1 cellular context compared by ENCODE assay signal in genomic region chr1:25867210-25867991, GRCh38.
TF ChIP-seq lines count a peak whose summit lies in the region.

No MANE protein-coding gene starts in this region.

TF ChIP-seq in HepG2, 621 proteins besides CTCF, POLR2A, EP300 and RAD21 (continued from another document):
- 0 out of 2 replicates have a peak, but pooled peaks have one; percentile 54 for TF ChIP-seq ZMYM3 (CRISPR knock-in tag; IDR thresholded peaks at IDR 0.05)
- TF ChIP-seq ZNF687 (CRISPR knock-in tag; IDR thresholded peaks at IDR 0.05) = peak; percentile 41
- TF ChIP-seq POLR2AphosphoS5 (IDR thresholded peaks at IDR 0.05; ENCODE audit: low read depth, low read length) = 0 out of 2 replicates have a peak, but pooled peaks have one; percentile 38
- TF ChIP-seq ZBTB49 (CRISPR knock-in tag; IDR thresholded peaks at IDR 0.05; ENCODE audit: borderline replicate concordance) = no peak
- 0 out of 2 replicates have a peak, but pooled peaks have one; percentile 8 for TF ChIP-seq ZMYM4 (CRISPR knock-in tag; IDR thresholded peaks at IDR 0.05)
- 0 out of 2 replicates have a peak, but pooled peaks have one; percentile 6 for TF ChIP-seq PPARG (CRISPR knock-in tag; conservative IDR thresholded peaks at IDR 0.05)
- no peak for TF ChIP-seq FIP1L1 (IDR thresholded peaks at IDR 0.05; ENCODE audit: borderline replicate concordance, insufficient read depth, low read depth, low read length)
- no peak for TF ChIP-seq ZNF891 (CRISPR knock-in tag; IDR thresholded peaks at IDR 0.05)
- TF ChIP-seq NONO (IDR thresholded peaks at IDR 0.05) = no peak
- no peak for TF ChIP-seq NONO (CRISPR knock-in tag; conservative IDR thresholded peaks at IDR 0.05)
- no peak for TF ChIP-seq LCORL (IDR thresholded peaks at IDR 0.05)
- no peak for TF ChIP-seq LCORL (CRISPR knock-in tag; IDR thresholded peaks at IDR 0.05)
- TF ChIP-seq TEAD3 (CRISPR knock-in tag; optimal IDR thresholded peaks at IDR 0.05; ENCODE audit: borderline replicate concordance) = peak; percentile 28
- TF ChIP-seq TOE1 (CRISPR knock-in tag; IDR thresholded peaks at IDR 0.05) = 0 out of 2 replicates have a peak, but pooled peaks have one; percentile 30
- TF ChIP-seq SOX5 (CRISPR knock-in tag; IDR thresholded peaks at IDR 0.05; ENCODE audit: borderline replicate concordance) = peak; percentile 48; the same call in 1 of the 2 replicates
- no peak for TF ChIP-seq SOX6 (IDR thresholded peaks at IDR 0.05)
- TF ChIP-seq SOX6 (CRISPR knock-in tag; IDR thresholded peaks at IDR 0.05) = peak; percentile 64; the same call in 1 of the 2 replicates
- 0 out of 2 replicates have a peak, but pooled peaks have one; percentile 30 for TF ChIP-seq ATF2 (CRISPR knock-in tag; IDR thresholded peaks at IDR 0.05)
- TF ChIP-seq IRX3 (CRISPR knock-in tag; IDR thresholded peaks at IDR 0.05; ENCODE audit: borderline replicate concordance, low read depth) = no peak
- 0 out of 2 replicates have a peak, but pooled peaks have one; percentile 36 for TF ChIP-seq TFDP2 (CRISPR knock-in tag; IDR thresholded peaks at IDR 0.05)
- 0 out of 2 replicates have a peak, but pooled peaks have one; percentile 25 for TF ChIP-seq FOXP4 (CRISPR knock-in tag; IDR thresholded peaks at IDR 0.05)
- TF ChIP-seq SIX4 (CRISPR knock-in tag; IDR thresholded peaks at IDR 0.05) = 0 out of 2 replicates have a peak, but pooled peaks have one; percentile 6
- peak; percentile 15; the same call in 1 of the 2 replicates for TF ChIP-seq REPIN1 (CRISPR knock-in tag; IDR thresholded peaks at IDR 0.05; ENCODE audit: borderline replicate concordance, low read depth)
- no peak for TF ChIP-seq ZNF775 (CRISPR knock-in tag; IDR thresholded peaks at IDR 0.05; ENCODE audit: borderline replicate concordance)
- peak; percentile 70; the same call in 1 of the 2 replicates for TF ChIP-seq ZNF512B (CRISPR knock-in tag; IDR thresholded peaks at IDR 0.05; ENCODE audit: borderline replicate concordance)
- TF ChIP-seq ZNF292 (CRISPR knock-in tag; IDR thresholded peaks at IDR 0.05; ENCODE audit: borderline replicate concordance, low read depth) = no peak
- TF ChIP-seq CREBL2 (CRISPR knock-in tag; IDR thresholded peaks at IDR 0.05; ENCODE audit: borderline replicate concordance) = no peak
- no peak for TF ChIP-seq ARHGAP35 (CRISPR knock-in tag; IDR thresholded peaks at IDR 0.05; ENCODE audit: borderline replicate concordance)
- no peak for TF ChIP-seq ZNF816 (CRISPR knock-in tag; IDR thresholded peaks at IDR 0.05; ENCODE audit: borderline replicate concordance)
- no peak for TF ChIP-seq GTF2F1 (IDR thresholded peaks at IDR 0.05; ENCODE audit: low read length)
- peak; percentile 31; the same call in 1 of the 2 replicates for TF ChIP-seq ELF3 (CRISPR knock-in tag; IDR thresholded peaks at IDR 0.05)
